Comparison of ENCODE assay signal across 19 cellular contexts in the genomic region with DNA sequence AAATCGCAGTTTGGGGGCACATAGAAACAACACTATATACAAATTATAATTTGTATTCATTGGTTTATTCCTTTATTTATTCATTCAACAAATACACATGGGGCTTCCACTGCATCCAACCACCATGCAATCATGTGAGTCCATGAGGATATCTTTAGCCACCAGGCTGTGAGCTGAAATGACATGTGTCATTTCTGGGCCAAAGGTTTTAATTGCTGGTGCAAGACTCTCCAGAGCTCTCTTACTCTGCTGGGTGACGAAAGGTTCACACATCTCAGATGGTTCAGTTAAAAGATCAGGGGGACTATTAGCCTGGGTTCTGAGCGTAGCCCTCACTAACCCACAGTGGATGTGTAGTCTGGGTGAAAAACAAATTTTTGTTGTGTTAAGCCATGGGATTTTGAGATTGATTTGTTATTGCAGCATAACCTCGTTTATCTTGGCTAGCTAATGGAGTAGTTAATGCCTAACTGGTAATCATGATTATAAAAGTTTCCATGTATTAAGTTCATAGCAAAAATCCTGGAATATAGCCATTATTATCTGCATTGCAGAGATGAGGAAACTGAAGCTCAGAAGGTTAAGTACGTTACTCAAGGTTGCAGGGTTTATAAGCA.
A peak's percentile ranks its signal among the peaks of the same experiment; 100 is the strongest.
DNase-seq lines count a peak whose midpoint lies in the region; ATAC-seq, FAIRE-seq and TF ChIP-seq lines count a peak whose summit lies in the region.
"Had no signal": no experiment of that assay in that cellular context is flagged by ENCODE, and none has a peak within 500 bp of the region (broad histone marks: within the 10 kb centered on the region; RNA-seq: fewer than 3 reads in every experiment).

No MANE protein-coding gene starts in this region.

- no peaks in the 10 kb centered on the region for H3K36me3 ChIP-seq in right lobe of liver
- H3K36me3 ChIP-seq: HAP-1 had no signal

- CTCF ChIA-PET in Calu3 (lab: Charles Lee), result interaction anchor here (0.9 to 1.5 kb wide), 2 partner anchors 247 to 400 kb away, joined by 3 to 6 read pairs; no protein-coding TSS in a partner anchor

- FAIRE-seq in urothelium cell line (lab: Jason Lieb, UNC), result no peak
- FAIRE-seq: A204.1, D721Med, GM12892, HTR-8/SVneo had no signal

- intact Hi-C loops in Calu3 (cut with micrococcal nuclease; ENCODE audit: unreplicated experiment) (loop anchor here (2.0 to 10.0 kb wide), 4 partner anchors 228 to 661 kb away; no protein-coding TSS in a partner anchor), right lobe of liver (cut with DNase I) (no loop called here)

- H3K27ac ChIP-seq in VCaP (peak overlapping the region; percentile 53), right lobe of liver (peak overlapping the region; percentile 22 to 39 (median 23))

- H3K9me3 ChIP-seq in right lobe of liver, result no peaks in the 10 kb centered on the region
- H3K9me3 ChIP-seq: HAP-1 had no signal

- DNase-seq in Calu3 (no peak), right lobe of liver (peak in 1 of 3 donors; percentile 47), retina (peak; percentile 30), urothelium cell line (ENCODE audit: low spot score) (no peak), NCI-H1092 (lab: John Stamatoyannopoulos, UW) (no peak), osteocyte (ENCODE audit: extremely low spot score, unreplicated experiment) (no peak)
- DNase-seq: C1 segment of cervical spinal cord; CD4-positive, alpha-beta T cell; DMS153; DND-41; GDM1; GOT3 had no signal

- H3K36me3 Mint-ChIP-seq in Calu3 (ENCODE audit: insufficient read depth, unreplicated experiment), result no peaks in the 10 kb centered on the region
- no peaks in the 10 kb centered on the region for H3K36me3 Mint-ChIP-seq in osteocyte (ENCODE audit: unreplicated experiment)

- H3K9me3 Mint-ChIP-seq in Calu3 (ENCODE audit: low read depth, unreplicated experiment), result peaks cover 2% of the 10 kb centered on the region
- H3K9me3 Mint-ChIP-seq in osteocyte (ENCODE audit: unreplicated experiment), result peaks cover 35% of the 10 kb centered on the region

- H3K27me3 Mint-ChIP-seq in Calu3 (ENCODE audit: unreplicated experiment) (no peaks in the 10 kb centered on the region), osteocyte (ENCODE audit: unreplicated experiment) (no peaks in the 10 kb centered on the region)
- H3K27me3 Mint-ChIP-seq: B cell; CD4-positive, alpha-beta T cell had no signal

- no peak for TF ChIP-seq CTCF in Calu3 (IDR thresholded peaks at IDR 0.05; ENCODE audit: unreplicated experiment)
- TF ChIP-seq CTCF in VCaP (conservative IDR thresholded peaks at IDR 0.05), result no peak
- no peak for TF ChIP-seq CTCF in right lobe of liver (IDR thresholded peaks at IDR 0.05)
- TF ChIP-seq CTCF in osteocyte (IDR thresholded peaks at IDR 0.05), result no peak

- peaks cover 0 to 22% (median 10%) of the 10 kb centered on the region in 4 donors for H3K4me1 ChIP-seq in right lobe of liver

- peak; percentile 80 to 92 (median 83) for ATAC-seq in right lobe of liver

- no peak overlapping the region for H3K4me3 ChIP-seq in right lobe of liver
- H3K4me3 ChIP-seq: HAP-1 had no signal

- no peak for TF ChIP-seq POLR2A in right lobe of liver (IDR thresholded peaks at IDR 0.05)

- H3K4me1 Mint-ChIP-seq in Calu3 (ENCODE audit: low read depth, unreplicated experiment) (peaks cover 44% of the 10 kb centered on the region), osteocyte (ENCODE audit: unreplicated experiment) (no peaks in the 10 kb centered on the region)
- H3K4me1 Mint-ChIP-seq: B cell had no signal

- no peaks in the 10 kb centered on the region for H3K27me3 ChIP-seq in right lobe of liver

- H3K27ac Mint-ChIP-seq in Calu3 (ENCODE audit: unreplicated experiment) (peak overlapping the region; percentile 42), osteocyte (ENCODE audit: unreplicated experiment) (no peak overlapping the region)
- H3K27ac Mint-ChIP-seq: B cell; CD4-positive, alpha-beta T cell had no signal

- no TSS peak for BruUV-seq in Calu3 (replicated peaks; lab: Mats Ljungman, UMichigan)

- WGBS in right lobe of liver (ENCODE audit: insufficient coverage, low coverage, low lambda C conversion rate, missing lambda C conversion rate), result 30% methylated on average over 5 of the region's 5 CpGs

- H3K4me3 Mint-ChIP-seq in Calu3 (ENCODE audit: low read depth, unreplicated experiment) (no peak overlapping the region), osteocyte (ENCODE audit: unreplicated experiment) (no peak overlapping the region)
- H3K4me3 Mint-ChIP-seq: B cell; CD4-positive, alpha-beta T cell had no signal
